In genomic region chr20:58868795-58869194, GRCh38 we compare ENCODE assay signal across 8 cellular contexts. TPM values are rescaled to one million over a fixed set of nuclear protein-coding genes. Genes with fewer than 3 reads are reported as not detected.
DNase-seq lines count a peak whose midpoint lies in the region; ATAC-seq and TF ChIP-seq lines count a peak whose summit lies in the region.

No MANE protein-coding gene starts in this region.

- H3K27me3 ChIP-seq in left ventricle myocardium inferior (ENCODE audit: low read depth) (peaks cover 7% of the 10 kb centered on the region), foreskin keratinocyte (peaks cover 29% of the 10 kb centered on the region)

- CTCF ChIA-PET in RWPE1 (lab: Yijun Ruan, JAX) = interaction anchor here (1.0 to 2.0 kb wide), 4 partner anchors 163 to 601 kb away, joined by 3 to 22 read pairs (median 10); partner anchors contain the start of gene ATP5F1E

- H3K4me1 ChIP-seq in left ventricle myocardium inferior = no peaks in the 10 kb centered on the region
- no peaks in the 10 kb centered on the region for H3K4me1 ChIP-seq in foreskin keratinocyte

- DNase-seq in left ventricle myocardium inferior (no peak), left ventricle myocardium superior (no peak), RWPE1 (ENCODE audit: low spot score) (peak; percentile 57), foreskin keratinocyte (no peak), mesenteric fat pad (ENCODE audit: low spot score) (no peak), NCI-H526 treated with DMSO at 0.1 percent for 48 hours (lab: John Stamatoyannopoulos, UW) (no peak)

- no peak overlapping the region for H3K4me3 ChIP-seq in left ventricle myocardium inferior

- H3K27ac ChIP-seq in left ventricle myocardium inferior (replicated peaks) (no peak overlapping the region), RWPE1 (no peak overlapping the region), foreskin keratinocyte (no peak overlapping the region)

- TF ChIP-seq CTCF in left ventricle myocardium inferior (IDR thresholded peaks at IDR 0.05; ENCODE audit: borderline replicate concordance) = peak; percentile 36
- TF ChIP-seq CTCF in RWPE1 (conservative IDR thresholded peaks at IDR 0.05; ENCODE audit: low read depth) = peak; percentile 71
- TF ChIP-seq CTCF in foreskin keratinocyte (conservative IDR thresholded peaks at IDR 0.05) = peak; percentile 63

- intact Hi-C loops in left ventricle myocardium inferior (cut with micrococcal nuclease) = loop anchor here (5.0 kb wide), 1 partner anchor 354 kb away; no protein-coding TSS in a partner anchor
- intact Hi-C loops in left ventricle myocardium superior (cut with micrococcal nuclease) = no loop called here

- POLR2A ChIA-PET in RWPE1 (lab: Yijun Ruan, JAX; ENCODE audit: low non-redundant PET) = no interaction called here

- H3K36me3 ChIP-seq in left ventricle myocardium inferior = no peaks in the 10 kb centered on the region

- ATAC-seq in left ventricle myocardium superior (no peak), foreskin keratinocyte (no peak), GM19324 (IDR thresholded peaks at IDR 0.05; ENCODE audit: low FRiP score, unreplicated experiment) (no peak)
- ATAC-seq in activated CD4-positive, CD25-positive, alpha-beta regulatory T cell treated with anti-CD3 and anti-CD28 coated beads, Interleukin-2, amount 50 U/mL, for 24 hours = no peak

- no peaks in the 10 kb centered on the region for H3K9me3 ChIP-seq in left ventricle myocardium inferior (replicated peaks)

RNA-seq across cellular contexts. Expression of gene GNAS, which starts 16.3 kb away (rescaled TPM):
- total RNA-seq in left ventricle myocardium inferior (1,444 TPM), left ventricle myocardium superior (1,575 TPM), foreskin keratinocyte (697 and 702 TPM in 2 replicates), mesenteric fat pad (697 TPM)
- 862 and 881 TPM in 2 replicates for polyA plus RNA-seq in foreskin keratinocyte

RNA-seq across cellular contexts. Expression of gene GNAS-AS1, which starts 18.1 kb away (rescaled TPM):
- 0.25 TPM for total RNA-seq in left ventricle myocardium inferior
- 0.35 TPM for total RNA-seq in left ventricle myocardium superior
- 0.27 and 0.63 TPM in 2 replicates for total RNA-seq in foreskin keratinocyte
- polyA plus RNA-seq in foreskin keratinocyte = 0.16 and 0.39 TPM in 2 replicates
- 0.42 TPM for total RNA-seq in mesenteric fat pad
